Comparison of ENCODE assay signal across 22 cellular contexts in the genomic region with DNA sequence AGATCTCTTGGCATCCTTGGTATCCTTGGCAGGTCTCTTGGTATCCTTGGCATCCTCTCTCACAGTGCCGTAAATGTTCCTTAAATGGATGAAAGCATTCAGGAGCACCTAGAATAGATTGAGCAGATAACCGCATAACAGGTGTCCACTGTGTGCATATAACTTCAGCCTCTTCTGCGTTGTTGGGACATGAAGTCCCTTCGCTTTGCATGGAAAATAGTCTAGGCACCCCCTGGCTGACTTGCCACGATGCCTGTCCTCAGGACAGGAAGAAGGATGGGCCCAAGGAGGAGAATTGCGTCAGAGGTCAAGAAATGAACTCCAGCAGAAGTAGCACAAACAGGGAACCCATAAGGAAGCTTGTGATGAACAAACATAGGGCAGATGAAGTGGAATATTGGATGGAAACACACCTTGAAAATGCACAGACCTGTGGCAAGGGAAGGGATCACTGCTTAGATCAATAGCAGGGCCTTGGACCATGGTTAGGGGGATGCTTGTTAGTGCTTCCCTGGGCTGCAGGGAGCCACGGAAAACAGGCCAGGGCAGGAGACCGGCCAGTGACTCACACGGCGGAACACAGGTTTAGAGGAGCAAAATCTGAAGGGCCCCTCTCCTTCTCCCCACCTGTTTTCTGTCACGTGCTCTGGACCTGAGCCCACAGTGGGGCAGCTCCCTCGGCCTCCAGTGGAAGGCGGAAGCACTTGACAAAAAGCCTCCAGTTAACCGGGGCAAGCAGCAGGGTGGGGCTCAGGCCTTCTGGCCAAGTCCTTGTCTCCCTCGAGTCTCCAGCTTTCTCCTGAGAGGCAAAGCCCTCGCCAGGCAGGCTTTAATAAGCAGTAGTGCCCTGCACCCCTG.
A peak's percentile ranks its signal among the peaks of the same experiment; 100 is the strongest.
DNase-seq lines count a peak whose midpoint lies in the region; ATAC-seq, FAIRE-seq and TF ChIP-seq lines count a peak whose summit lies in the region.
"Had no signal": no experiment of that assay in that cellular context is flagged by ENCODE, and none has a peak within 500 bp of the region (broad histone marks: within the 10 kb centered on the region; RNA-seq: fewer than 3 reads in every experiment).

No MANE protein-coding gene starts in this region.

- no peaks in the 10 kb centered on the region for H4K20me1 ChIP-seq in H1 (replicated peaks in 1 of 2; ENCODE audit: control insufficient read depth in 1 of 2, insufficient read depth in 2 of 2, low read length in 2 of 2)

- no peaks in the 10 kb centered on the region for H3K27me3 ChIP-seq in breast epithelium
- peaks cover 0 to 20% (median 9%) of the 10 kb centered on the region in 4 experiments; a peak in 5 of 7 replicates for H3K27me3 ChIP-seq in H1 (replicated peaks in 1 of 4; ENCODE audit: control insufficient read depth in 3 of 4, extremely low read depth in 1 of 4, insufficient read depth in 3 of 4, low read length in 3 of 4)
- H3K27me3 ChIP-seq: foreskin keratinocyte, MG63 had no signal

- H3K79me1 ChIP-seq in H1 (ENCODE audit: low read depth, low read length): no peaks in the 10 kb centered on the region

- H3K4me1 ChIP-seq in breast epithelium: no peaks in the 10 kb centered on the region
- H3K4me1 ChIP-seq in H1 (replicated peaks in 1 of 4; ENCODE audit: control insufficient read depth in 3 of 4, insufficient read depth in 4 of 4, low read length in 3 of 4): peaks cover 0 to 19% (median 12%) of the 10 kb centered on the region in 4 experiments; a peak in 5 of 7 replicates
- H3K4me1 ChIP-seq in mucosa of descending colon (ENCODE audit: low read depth): peaks cover 9% of the 10 kb centered on the region
- H3K4me1 ChIP-seq in urinary bladder (ENCODE audit: insufficient read depth): peaks cover 2% of the 10 kb centered on the region
- H3K4me1 ChIP-seq: HAP-1 had no signal

- peaks cover 34% of the 10 kb centered on the region for H3K4me1 Mint-ChIP-seq in MCF 10A (ENCODE audit: insufficient read depth, unreplicated experiment)
- H3K4me1 Mint-ChIP-seq: activated CD4-positive, alpha-beta T cell treated with anti-CD3 and anti-CD28 coated beads for 36 hours had no signal

- TF ChIP-seq POLR2A in breast epithelium (IDR thresholded peaks at IDR 0.05): no peak
- no peak for TF ChIP-seq POLR2A in H1 (IDR thresholded peaks at IDR 0.05; ENCODE audit: control extremely low read depth in 1 of 2, low read depth in 2 of 2, low read length in 2 of 2)

- H4K91ac ChIP-seq in H1 (replicated peaks; ENCODE audit: insufficient read length, low read length): no peak overlapping the region

- no peak overlapping the region for H2AFZ ChIP-seq in H1 (ENCODE audit: low read length)

- H3K4me2 ChIP-seq in H1 (ENCODE audit: insufficient read depth in 1 of 2, low read depth in 2 of 2, low read length in 2 of 2): no peak overlapping the region

- no peak overlapping the region for H3K23ac ChIP-seq in H1 (ENCODE audit: insufficient read length)

- H4K8ac ChIP-seq in H1 (ENCODE audit: extremely low read depth, insufficient read depth, low read length): no peak overlapping the region

- no peak overlapping the region for H3K4me3 Mint-ChIP-seq in MCF 10A (ENCODE audit: unreplicated experiment)
- H3K4me3 Mint-ChIP-seq: activated CD4-positive, alpha-beta T cell treated with anti-CD3 and anti-CD28 coated beads for 36 hours; nephron; stimulated activated naive CD8-positive, alpha-beta T cell treated with anti-CD3 and anti-CD28 coated beads, Interleukin-15, Interleukin-2, amounts not matched to agents 100 ng/mL and 50 ng/mL, for 24 hours had no signal

- no peaks in the 10 kb centered on the region for H3K27me3 Mint-ChIP-seq in MCF 10A (ENCODE audit: insufficient read depth, unreplicated experiment)
- H3K27me3 Mint-ChIP-seq: activated CD4-positive, alpha-beta T cell treated with anti-CD3 and anti-CD28 coated beads for 36 hours; stimulated activated naive CD8-positive, alpha-beta T cell treated with anti-CD3 and anti-CD28 coated beads, Interleukin-15, Interleukin-2, amounts not matched to agents 100 ng/mL and 50 ng/mL, for 24 hours had no signal

- H2BK15ac ChIP-seq in H1 (ENCODE audit: low read length): no peak overlapping the region

- BruUV-seq in MCF 10A (replicated peaks; lab: Mats Ljungman, UMichigan): no TSS peak

- no peak overlapping the region for H3K4me3 ChIP-seq in breast epithelium
- no peak overlapping the region for H3K4me3 ChIP-seq in H1 (ENCODE audit: extremely low read depth in 1 of 4, insufficient read depth in 2 of 4, low read depth in 3 of 4, low read length in 4 of 4)
- H3K4me3 ChIP-seq in mucosa of descending colon: no peak overlapping the region
- no peak overlapping the region for H3K4me3 ChIP-seq in urinary bladder (ENCODE audit: low read depth, low read length)
- H3K4me3 ChIP-seq: HAP-1, MG63 had no signal

- H2BK20ac ChIP-seq in H1 (ENCODE audit: low read length): no peak overlapping the region

- no peak overlapping the region for H3K4ac ChIP-seq in H1 (replicated peaks; ENCODE audit: insufficient read length, low read depth, low read length)

- peak overlapping the region; percentile 39; the same call in 1 of the 2 replicates for H2BK12ac ChIP-seq in H1 (ENCODE audit: low read depth, low read length)

- no peaks in the 10 kb centered on the region for H3K9me3 Mint-ChIP-seq in MCF 10A (ENCODE audit: unreplicated experiment)
- H3K9me3 Mint-ChIP-seq: activated naive CD4-positive, alpha-beta T cell treated with anti-CD3 and anti-CD28 coated beads, Interleukin-2, amount 50 U/mL, for 72 hours; nephron; stimulated activated naive CD8-positive, alpha-beta T cell treated with anti-CD3 and anti-CD28 coated beads, Interleukin-15, Interleukin-2, amounts not matched to agents 100 ng/mL and 50 ng/mL, for 24 hours had no signal

- no peak overlapping the region for H3K18ac ChIP-seq in H1 (ENCODE audit: extremely low read depth, low read length)

- POLR2A ChIA-PET in MCF 10A (lab: Yijun Ruan, JAX) (interaction anchor here (0.8 to 1.1 kb wide), 2 partner anchors 14 to 15 kb away, joined by 3 to 4 read pairs; no protein-coding TSS in a partner anchor), H1 (lab: Charles Lee; ENCODE audit: partially characterized antibody) (no interaction called here)

- no peaks in the 10 kb centered on the region; the same call in 1 of the 2 replicates for H3K23me2 ChIP-seq in H1 (ENCODE audit: low read depth, low read length)

- no peak for FAIRE-seq in H1 (lab: Jason Lieb, UNC)
- FAIRE-seq: G401.6, GM12891 had no signal

- no peak overlapping the region for H3K56ac ChIP-seq in H1 (replicated peaks; ENCODE audit: insufficient read length, low read depth, low read length)

- no peak overlapping the region for H4K5ac ChIP-seq in H1 (ENCODE audit: insufficient read length, low read depth, low read length)

- intact Hi-C loops in MCF 10A (cut with micrococcal nuclease) (no loop called here), breast epithelium (cut with DNase I; ENCODE audit: low total_unique reads) (no loop called here), mucosa of descending colon (cut with DNase I, micrococcal nuclease) (no loop called here)

- TF ChIP-seq CTCF in MCF 10A (IDR thresholded peaks at IDR 0.05; ENCODE audit: unreplicated experiment) (no peak), breast epithelium (IDR thresholded peaks at IDR 0.05) (no peak), H1 (IDR thresholded peaks at IDR 0.05; ENCODE audit: control extremely low read depth in 1 of 3, insufficient read depth in 1 of 3, low read depth in 1 of 3, low read length in 3 of 3) (no peak), mucosa of descending colon (IDR thresholded peaks at IDR 0.05) (no peak)

- no peak overlapping the region for H2BK120ac ChIP-seq in H1 (replicated peaks; ENCODE audit: low read depth, low read length)

- H3K9ac ChIP-seq in H1 (replicated peaks in 1 of 4; ENCODE audit: extremely low read depth in 1 of 4, low read depth in 3 of 4, low read length in 3 of 4): no peak overlapping the region

- DNase-seq in MCF 10A (ENCODE audit: unreplicated experiment) (peak; percentile 50), breast epithelium (ENCODE audit: low spot score in 2 of 2) (no peak), H1 (ENCODE audit: low read depth in 1 of 2, low spot score in 2 of 2) (no peak), mucosa of descending colon (peak; percentile 62 to 73 (median 72)), C1 segment of cervical spinal cord (lab: John Stamatoyannopoulos, UW) (no peak), superior temporal gyrus (ENCODE audit: extremely low spot score) (no peak)
- DNase-seq in effector CD4-positive, alpha-beta T cell: no peak
- DNase-seq: activated CD4-positive, alpha-beta T cell treated with anti-CD3 and anti-CD28 coated beads for 36 hours; effector memory CD4-positive, alpha-beta T cell; MG63; NCI-H187 treated with DMSO at 0.1 percent for 48 hours; NCI-H526 had no signal

- no peak overlapping the region for H2AK5ac ChIP-seq in H1 (ENCODE audit: low read depth, low read length)

- H3K36me3 ChIP-seq in breast epithelium (no peaks in the 10 kb centered on the region), H1 (ENCODE audit: control insufficient read depth in 2 of 4, insufficient read depth in 4 of 4, low read length in 3 of 4) (no peaks in the 10 kb centered on the region), mucosa of descending colon (ENCODE audit: low read depth) (no peaks in the 10 kb centered on the region), urinary bladder (ENCODE audit: insufficient read depth) (no peaks in the 10 kb centered on the region)
- H3K36me3 ChIP-seq: HAP-1, MG63 had no signal

- H3K36me3 Mint-ChIP-seq in MCF 10A (ENCODE audit: insufficient read depth, unreplicated experiment): no peaks in the 10 kb centered on the region
- H3K36me3 Mint-ChIP-seq: activated naive CD4-positive, alpha-beta T cell treated with anti-CD3 and anti-CD28 coated beads, Interleukin-2, amount 50 U/mL, for 72 hours had no signal

- H2BK5ac ChIP-seq in H1 (ENCODE audit: low read depth, low read length): no peak overlapping the region

- H3K27ac Mint-ChIP-seq in MCF 10A (ENCODE audit: low read depth, unreplicated experiment): no peak overlapping the region
- H3K27ac Mint-ChIP-seq: activated CD4-positive, alpha-beta T cell treated with anti-CD3 and anti-CD28 coated beads for 36 hours; activated naive CD4-positive, alpha-beta T cell treated with anti-CD3 and anti-CD28 coated beads, Interleukin-2, amount 50 U/mL, for 72 hours; stimulated activated naive CD8-positive, alpha-beta T cell treated with anti-CD3 and anti-CD28 coated beads, Interleukin-15, Interleukin-2, amounts not matched to agents 100 ng/mL and 50 ng/mL, for 24 hours had no signal

- no peak for TF ChIP-seq EP300 in H1 (IDR thresholded peaks at IDR 0.05; ENCODE audit: borderline replicate concordance in 1 of 2, low read depth in 2 of 2, low read length in 2 of 2)

- CTCF ChIA-PET in MCF 10A (lab: Yijun Ruan, JAX) (interaction anchor here (0.6 to 1.3 kb wide), 4 partner anchors 104 to 1027 kb away, joined by 3 to 5 read pairs (median 4); partner anchors contain the start of gene MBOAT2), H1 (lab: Charles Lee; ENCODE audit: partially characterized antibody) (interaction anchor here (1.1 to 8.6 kb wide), 8 partner anchors 13 to 234 kb away, joined by 3 to 75 read pairs (median 4); no protein-coding TSS in a partner anchor)

- no peaks in the 10 kb centered on the region for H3K9me3 ChIP-seq in breast epithelium
- no peaks in the 10 kb centered on the region for H3K9me3 ChIP-seq in H1 (ENCODE audit: insufficient read depth in 2 of 2, low read depth in 1 of 2, low read length in 1 of 2)
- H3K9me3 ChIP-seq in mucosa of descending colon: no peaks in the 10 kb centered on the region
- H3K9me3 ChIP-seq: HAP-1, MG63 had no signal

- H3K79me2 ChIP-seq in H1 (ENCODE audit: control insufficient read depth in 1 of 2, insufficient read depth in 2 of 2, low read length in 2 of 2): no peaks in the 10 kb centered on the region

- no peak overlapping the region for H3K14ac ChIP-seq in H1 (ENCODE audit: insufficient read length)

- TF ChIP-seq RAD21 in H1 (IDR thresholded peaks at IDR 0.05 in 1 of 2, conservative IDR thresholded peaks at IDR 0.05 in 1 of 2; ENCODE audit: low read depth in 2 of 2, low read length in 2 of 2): no peak

- peak; percentile 78 for ATAC-seq in mucosa of descending colon
- ATAC-seq: activated CD4-positive, alpha-beta T cell treated with anti-CD3 and anti-CD28 coated beads for 36 hours; activated naive CD4-positive, alpha-beta T cell treated with anti-CD3 and anti-CD28 coated beads, Interleukin-2, amount 50 U/mL, for 72 hours; foreskin keratinocyte; left lobe of liver; SK-N-SH treated with all-trans-retinoic acid at 6 μM for 48 hours had no signal

- H3K27ac ChIP-seq in breast epithelium (no peak overlapping the region), H1 (ENCODE audit: low read depth, low read length) (no peak overlapping the region), urinary bladder (ENCODE audit: low read depth) (peak overlapping the region; percentile 63)
- H3K27ac ChIP-seq: foreskin keratinocyte had no signal

- 93% methylated on average over 16 of the region's 16 CpGs; no CpG with 5 or more reads in 1 of the 2 experiments for WGBS in H1 (ENCODE audit: extremely low coverage in 1 of 2, insufficient coverage in 1 of 2, insufficient read length in 1 of 2, insufficient replicate concordance in 2 of 2, low coverage in 1 of 2, low lambda C conversion rate in 2 of 2, missing lambda C conversion rate in 1 of 2), 2 experiments
- 75% methylated on average over 16 of the region's 16 CpGs for WGBS in urinary bladder

Comparison
In these comparisons a context has a peak if more than half of its experiments do, and no peak if none do; other contexts are left out.
1. DNase-seq: peak in MCF 10A (single experiment) and mucosa of descending colon (3 of 3); none in breast epithelium (0 of 2), H1 (0 of 2), effector CD4-positive, alpha-beta T cell (single experiment), C1 segment of cervical spinal cord (0 of 14) and superior temporal gyrus (single experiment).